ENCODE assay signal across 24 cellular contexts in genomic region chr15:42707068-42707467, GRCh38. TPM values are rescaled to one million over a fixed set of nuclear protein-coding genes. Genes with fewer than 3 reads are reported as not detected.
DNase-seq lines count a peak whose midpoint lies in the region; ATAC-seq, FAIRE-seq and TF ChIP-seq lines count a peak whose summit lies in the region.
"Had no signal": no experiment of that assay in that cellular context is flagged by ENCODE, and none has a peak within 500 bp of the region (broad histone marks: within the 10 kb centered on the region; RNA-seq: fewer than 3 reads in every experiment).

No MANE protein-coding gene starts in this region.

- H3K9me3 Mint-ChIP-seq in MCF 10A (ENCODE audit: unreplicated experiment): no peaks in the 10 kb centered on the region
- H3K9me3 Mint-ChIP-seq: CD4-positive, CD25-positive, alpha-beta regulatory T cell had no signal

- H3K27ac Mint-ChIP-seq in MCF 10A (ENCODE audit: low read depth, unreplicated experiment): peak overlapping the region; percentile 25

- H3K79me2 ChIP-seq in K562 (ENCODE audit: control insufficient read depth, insufficient read depth, low read length): no peaks in the 10 kb centered on the region
- H3K79me2 ChIP-seq: hepatocyte had no signal

- intact Hi-C loops in MCF 10A (cut with micrococcal nuclease) (no loop called here), breast epithelium (cut with DNase I; ENCODE audit: low total_unique reads) (no loop called here), K562 (cut with micrococcal nuclease) (loop anchor here (10.0 kb wide), 1 partner anchor 578 kb away; no protein-coding TSS in a partner anchor), heart right ventricle (cut with DNase I) (loop anchor here in 2 of 10 donors (5.0 to 10.0 kb wide), 2 partner anchors 218 to 225 kb away; partner anchors contain the start of gene TTBK2 (in 1 of the 2))

- H2AFZ ChIP-seq in K562 (ENCODE audit: low read depth, low read length): no peak overlapping the region
- H2AFZ ChIP-seq: hepatocyte had no signal

- no peak for ATAC-seq in K562
- peak; percentile 40 for ATAC-seq in thoracic aorta (ENCODE audit: insufficient number of reproducible peaks, low FRiP score, low read depth)
- no peak for ATAC-seq in heart right ventricle

- H3K4me1 ChIP-seq in breast epithelium: no peaks in the 10 kb centered on the region
- no peaks in the 10 kb centered on the region for H3K4me1 ChIP-seq in K562 (replicated peaks in 1 of 2; ENCODE audit: control insufficient read depth in 2 of 2, insufficient read depth in 2 of 2, low read length in 2 of 2)
- peaks cover 10 to 19% of the 10 kb centered on the region in 2 donors for H3K4me1 ChIP-seq in thoracic aorta (ENCODE audit: control insufficient read depth in 1 of 2, low read depth in 2 of 2)
- H3K4me1 ChIP-seq in heart right ventricle: peaks cover 0 to 5% (median 0%) of the 10 kb centered on the region in 9 donors
- H3K4me1 ChIP-seq: colonic mucosa had no signal

- H3K27ac ChIP-seq in breast epithelium: no peak overlapping the region
- no peak overlapping the region for H3K27ac ChIP-seq in K562 (ENCODE audit: extremely low read depth, low read depth, low read length)
- peak overlapping the region; percentile 41 to 42 for H3K27ac ChIP-seq in thoracic aorta
- no peak overlapping the region for H3K27ac ChIP-seq in heart right ventricle
- H3K27ac ChIP-seq: colonic mucosa, hepatocyte, SK-N-MC had no signal

- POLR2A ChIA-PET in MCF 10A (lab: Yijun Ruan, JAX): interaction anchor here (0.7 kb wide), 1 partner anchor 10 kb away, joined by 4 read pairs; no protein-coding TSS in a partner anchor
- POLR2A ChIA-PET in K562 (lab: Yijun Ruan, JAX): no interaction called here

- H3K9me3 ChIP-seq in breast epithelium: no peaks in the 10 kb centered on the region
- H3K9me3 ChIP-seq in K562 (replicated peaks; ENCODE audit: control insufficient read depth, insufficient read depth, low read depth, low read length): no peaks in the 10 kb centered on the region
- no peaks in the 10 kb centered on the region for H3K9me3 ChIP-seq in thoracic aorta
- H3K9me3 ChIP-seq in heart right ventricle: no peaks in the 10 kb centered on the region
- H3K9me3 ChIP-seq: colonic mucosa had no signal

- TF ChIP-seq CTCF in MCF 10A (IDR thresholded peaks at IDR 0.05; ENCODE audit: unreplicated experiment): no peak
- no peak for TF ChIP-seq CTCF in breast epithelium (IDR thresholded peaks at IDR 0.05)
- TF ChIP-seq CTCF in K562 (IDR thresholded peaks at IDR 0.05 in 2 of 3, conservative IDR thresholded peaks at IDR 0.05 in 1 of 3; ENCODE audit: insufficient read depth in 2 of 3, low read depth in 1 of 3, low read length in 3 of 3): no peak
- no peak for TF ChIP-seq CTCF in thoracic aorta (IDR thresholded peaks at IDR 0.05)
- TF ChIP-seq CTCF in heart right ventricle (IDR thresholded peaks at IDR 0.05): no peak
- no peak for TF ChIP-seq CTCF in GM13977 (IDR thresholded peaks at IDR 0.05; ENCODE audit: extremely low read depth, insufficient read depth, missing control alignments)

- H3K4me1 Mint-ChIP-seq in MCF 10A (ENCODE audit: insufficient read depth, unreplicated experiment): peaks cover 6% of the 10 kb centered on the region

- CTCF ChIA-PET in MCF 10A (lab: Yijun Ruan, JAX) (interaction anchor here (0.6 to 1.1 kb wide), 7 partner anchors 26 to 662 kb away, joined by 3 to 6 read pairs (median 4); no protein-coding TSS in a partner anchor), K562 (lab: Yijun Ruan, JAX; ENCODE audit: low intra/inter-chr PET ratio) (interaction anchor here (1.1 kb wide), 1 partner anchor 491 kb away, joined by 3 read pairs; no protein-coding TSS in a partner anchor)

- TF ChIP-seq POLR2A in breast epithelium (IDR thresholded peaks at IDR 0.05) (no peak), K562 (conservative IDR thresholded peaks at IDR 0.05) (no peak)

- WGBS in K562 (ENCODE audit: insufficient coverage, low coverage, missing lambda C conversion rate): 55% methylated on average over 2 of the region's 2 CpGs
- WGBS in heart right ventricle, 2 donors: 92% methylated on average over 2 of the region's 2 CpGs

- in situ Hi-C loops in K562 (cut with MboI) (no loop called here), GM13977 (cut with MboI; ENCODE audit: low pct_unique_long_range_greater_than_20kb, low sequenced_read_pairs, unreplicated experiment) (loop anchor here (5.0 kb wide), 1 partner anchor 220 kb away; no protein-coding TSS in a partner anchor)

- BruUV-seq in MCF 10A (replicated peaks; lab: Mats Ljungman, UMichigan) (no TSS peak), K562 (replicated peaks; lab: Mats Ljungman, UMichigan) (no TSS peak)

- H3K27me3 ChIP-seq in breast epithelium (no peaks in the 10 kb centered on the region), K562 (ENCODE audit: control insufficient read depth in 2 of 2, insufficient read depth in 2 of 2, low read length in 2 of 2) (no peaks in the 10 kb centered on the region), thoracic aorta (replicated peaks; ENCODE audit: insufficient read depth) (no peaks in the 10 kb centered on the region), heart right ventricle (no peaks in the 10 kb centered on the region)
- H3K27me3 ChIP-seq: colonic mucosa, hepatocyte had no signal

- no peak overlapping the region for H3K4me2 ChIP-seq in K562 (ENCODE audit: insufficient read depth, low read length)
- H3K4me2 ChIP-seq: hepatocyte had no signal

- no peak overlapping the region for H3K9ac ChIP-seq in K562 (ENCODE audit: insufficient read depth in 1 of 2, low read depth in 2 of 2, low read length in 2 of 2)

- H3K9me1 ChIP-seq in K562 (ENCODE audit: control insufficient read depth, insufficient read depth, low read length): no peaks in the 10 kb centered on the region

- no peak for FAIRE-seq in K562 (lab: Jason Lieb, UNC)
- FAIRE-seq: A204.1, keratinocyte, urothelium cell line had no signal

- no peaks in the 10 kb centered on the region for H4K20me1 ChIP-seq in K562 (replicated peaks; ENCODE audit: control insufficient read depth, insufficient read depth, low read length)

- no peak overlapping the region for H3K4me3 ChIP-seq in breast epithelium
- H3K4me3 ChIP-seq in K562: no peak overlapping the region
- H3K4me3 ChIP-seq in thoracic aorta: peak overlapping the region; percentile 27
- no peak overlapping the region for H3K4me3 ChIP-seq in heart right ventricle
- H3K4me3 ChIP-seq: colonic mucosa, hepatocyte, SK-N-MC had no signal

- H3K36me3 ChIP-seq in breast epithelium: no peaks in the 10 kb centered on the region
- H3K36me3 ChIP-seq in K562 (ENCODE audit: control insufficient read depth, insufficient read depth, low read length): no peaks in the 10 kb centered on the region
- no peaks in the 10 kb centered on the region for H3K36me3 ChIP-seq in thoracic aorta
- H3K36me3 ChIP-seq in heart right ventricle: peaks cover 0 to 62% (median 7%) of the 10 kb centered on the region in 9 donors
- H3K36me3 ChIP-seq: colonic mucosa had no signal

- no peak for TF ChIP-seq EP300 in K562 (IDR thresholded peaks at IDR 0.05; ENCODE audit: low read length)

- no peaks in the 10 kb centered on the region for H3K27me3 Mint-ChIP-seq in MCF 10A (ENCODE audit: insufficient read depth, unreplicated experiment)

- no peak for TF ChIP-seq RAD21 in K562 (CRISPR knock-in tag; conservative IDR thresholded peaks at IDR 0.05 in 1 of 2, IDR thresholded peaks at IDR 0.05 in 1 of 2)

- peak; percentile 67 for DNase-seq in MCF 10A (ENCODE audit: unreplicated experiment)
- DNase-seq in breast epithelium (ENCODE audit: low spot score in 2 of 2): no peak
- DNase-seq in K562 (ENCODE audit: extremely low read depth in 1 of 4, low spot score in 3 of 4): no peak
- DNase-seq in fibroblast of peridontal ligament (ENCODE audit: extremely low read depth): peak; percentile 68
- DNase-seq in thoracic aorta (ENCODE audit: low spot score): no peak
- no peak for DNase-seq in heart right ventricle
- no peak for DNase-seq in NCI-H128 (lab: John Stamatoyannopoulos, UW; ENCODE audit: unreplicated experiment)
- no peak for DNase-seq in GM13977 (ENCODE audit: low spot score)
- DNase-seq: activated effector memory CD4-positive, alpha-beta T cell treated with anti-CD3 and anti-CD28 coated beads, Interleukin-2, amount 50 U/mL, for 16 hours; CD4-positive, CD25-positive, alpha-beta regulatory T cell; colonic mucosa; DMS79 treated with DMSO at 0.1 percent for 48 hours; midbrain; NCI-H1930; NCI-H526; OCI-M1; retina; stimulated activated naive CD4-positive, alpha-beta T cell treated with Interleukin-2 at 50 U/mL for 16 hours; T-helper 9 cell had no signal

- H3K36me3 Mint-ChIP-seq in MCF 10A (ENCODE audit: insufficient read depth, unreplicated experiment): no peaks in the 10 kb centered on the region

- no peak overlapping the region for H3K4me3 Mint-ChIP-seq in MCF 10A (ENCODE audit: unreplicated experiment)
- H3K4me3 Mint-ChIP-seq: CD4-positive, CD25-positive, alpha-beta regulatory T cell had no signal

RNA-seq across cellular contexts. Expression of gene CDAN1, which starts 29.9 kb away (rescaled TPM):
- total RNA-seq in MCF 10A (2022) (9.5 and 14.8 TPM in 2 replicates), breast epithelium (10 to 100 TPM in 2 of 3 donors, 1 to 10 TPM in 1; 8.8 to 15.2 (median 14.7) TPM), K562 (2014; rRNA removed) (28.3 and 31.8 TPM in 2 replicates), K562 (2014; rRNA removed; fragmentation: Illumina TruSeq; extraction: Trizol) (9.2 and 10.3 TPM in 2 replicates), K562 (2015; rRNA removed; fragmentation: Illumina TruSeq; extraction: Trizol) (17.8 TPM in 2 replicates), K562 (2021) (34.4 and 36.5 TPM in 2 replicates), thoracic aorta (10 to 100 TPM; 16.2 to 19.1 TPM), heart right ventricle (1 to 10 TPM; 4.4 to 9.0 (median 6.8) TPM)
- 42.0 and 69.0 TPM in 2 replicates for total RNA-seq in K562 (2011; cell fraction: chromatin; rRNA removed; ENCODE audit: low replicate concordance)
- 42.7 and 48.0 TPM in 2 replicates for total RNA-seq in K562 (2011; cell fraction: nucleolus; rRNA removed)
- total RNA-seq in K562 (2011; cell fraction: nucleoplasm; rRNA removed): 37.2 and 43.0 TPM in 2 replicates
- polyA plus RNA-seq in K562 (2011; rRNA removed) (11.0 and 11.7 TPM in 2 replicates), K562 (2014; fragmentation: Illumina TruSeq; extraction: Trizol) (13.8 and 15.1 TPM in 2 replicates), K562 (2014; fragmentation: Nextera tagmentation; extraction: Ambion mirVana) (1 to 10 TPM; 1.6 to 2.7 TPM), K562 (2014; rRNA removed) (16.5 and 20.5 TPM in 2 replicates), heart right ventricle (10 to 100 TPM in 1 of 2 donors, 1 to 10 TPM in 1; 4.9 to 13.8 TPM)
- 10.8 and 12.5 TPM in 2 replicates for polyA plus RNA-seq in K562 (2011; cell fraction: cytosol; rRNA removed)
- 26.0 and 32.8 TPM in 2 replicates for polyA plus RNA-seq in K562 (2011; cell fraction: nucleus; rRNA removed)
- 20.1 and 25.3 TPM in 2 replicates for polyA plus RNA-seq in K562 (2012)
- polyA minus RNA-seq in K562 (2011; rRNA and poly(A)+ RNA removed): 7.5 and 9.7 TPM in 2 replicates
- 9.0 and 13.4 TPM in 2 replicates for polyA minus RNA-seq in K562 (2011; cell fraction: cytosol; rRNA and poly(A)+ RNA removed)
- 18.8 and 19.3 TPM in 2 replicates for polyA minus RNA-seq in K562 (2011; cell fraction: nucleus; rRNA and poly(A)+ RNA removed)

Comparison
In these comparisons a context has a peak if more than half of its experiments do, and no peak if none do; other contexts are left out.
1. DNase-seq: peak in MCF 10A (single experiment) and fibroblast of peridontal ligament (single experiment); none in breast epithelium (0 of 2), K562 (0 of 4), thoracic aorta (single experiment), heart right ventricle (0 of 2), NCI-H128 (single experiment) and GM13977 (single experiment).
2. H3K27ac ChIP-seq: peak in thoracic aorta (2 of 2); none in breast epithelium (0 of 2), K562 (single experiment) and heart right ventricle (0 of 10).